In genomic region chr5:6378128-6379023, GRCh38 we compare ENCODE assay signal across 1 cellular context.
A peak's percentile ranks its signal among the peaks of the same experiment; 100 is the strongest.
TF ChIP-seq lines count a peak whose summit lies in the region.

A gene with protein sequence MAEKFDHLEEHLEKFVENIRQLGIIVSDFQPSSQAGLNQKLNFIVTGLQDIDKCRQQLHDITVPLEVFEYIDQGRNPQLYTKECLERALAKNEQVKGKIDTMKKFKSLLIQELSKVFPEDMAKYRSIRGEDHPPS (minus strand): TSS chr5:6378547. CDS start chr5:6378483, 64 bp downstream.

TF ChIP-seq in K562, 482 proteins besides CTCF, POLR2A, EP300 and RAD21 (continued from another document and continues in another):
- TF ChIP-seq FOXP4 (CRISPR knock-in tag; IDR thresholded peaks at IDR 0.05; ENCODE audit: borderline replicate concordance) (0 out of 2 replicates have a peak, but pooled peaks have one; percentile 2), NFE2 (IDR thresholded peaks at IDR 0.05; ENCODE audit: low read depth) (no peak), TBP (optimal IDR thresholded peaks at IDR 0.05; ENCODE audit: low read depth, low read length) (peak; percentile 43), ZNF318 (IDR thresholded peaks at IDR 0.05; ENCODE audit: borderline replicate concordance in 1 of 2, low read depth in 1 of 2) (no peak), ZNF121 (CRISPR knock-in tag; conservative IDR thresholded peaks at IDR 0.05) (no peak), TEAD2 (tag; IDR thresholded peaks at IDR 0.05) (no peak), POLR2B (IDR thresholded peaks at IDR 0.05; ENCODE audit: low read depth, partially characterized antibody) (peak; percentile 90), ZNF561 (CRISPR knock-in tag; conservative IDR thresholded peaks at IDR 0.05) (no peak), MYBL2 (IDR thresholded peaks at IDR 0.05; ENCODE audit: low read depth) (no peak), MYBL2 (CRISPR knock-in tag; IDR thresholded peaks at IDR 0.05; ENCODE audit: borderline replicate concordance) (no peak), SETDB1 (IDR thresholded peaks at IDR 0.05; ENCODE audit: low read length) (no peak), POLR2AphosphoS2 (IDR thresholded peaks at IDR 0.05; ENCODE audit: low read length) (peak; percentile 46; the same call in 1 of the 2 replicates), ZNF644 (tag; IDR thresholded peaks at IDR 0.05; ENCODE audit: low read depth) (no peak), ZFP1 (CRISPR knock-in tag; IDR thresholded peaks at IDR 0.05) (no peak), TRIM25 (IDR thresholded peaks at IDR 0.05; ENCODE audit: borderline replicate concordance) (no peak), POLR3G (IDR thresholded peaks at IDR 0.05; ENCODE audit: extremely low read depth, insufficient read length, insufficient replicate concordance) (no peak), MTA2 (IDR thresholded peaks at IDR 0.05; ENCODE audit: low read depth) (no peak), BRCA1 (IDR thresholded peaks at IDR 0.05) (no peak), BRCA1 (CRISPR knock-in tag; IDR thresholded peaks at IDR 0.05) (no peak), NUFIP1 (IDR thresholded peaks at IDR 0.05; ENCODE audit: partially characterized antibody) (no peak), ZFP36 (IDR thresholded peaks at IDR 0.05; ENCODE audit: low read depth, low read length, partially characterized antibody) (no peak), PHTF2 (CRISPR knock-in tag; IDR thresholded peaks at IDR 0.05) (no peak), ILF3 (IDR thresholded peaks at IDR 0.05; ENCODE audit: borderline replicate concordance) (no peak), SOX6 (IDR thresholded peaks at IDR 0.05) (0 out of 2 replicates have a peak, but pooled peaks have one; percentile 27), HDAC8 (tag; IDR thresholded peaks at IDR 0.05) (no peak), BCL6 (CRISPR knock-in tag; IDR thresholded peaks at IDR 0.05) (no peak), SIN3A (IDR thresholded peaks at IDR 0.05; ENCODE audit: borderline replicate concordance in 2 of 2, control insufficient read depth in 1 of 2, low read depth in 2 of 2, low read length in 2 of 2) (peak; percentile 93 to 97; a peak in 3 of 4 replicates), POLR2H (tag; IDR thresholded peaks at IDR 0.05; ENCODE audit: low read depth) (peak; percentile 63; the same call in 1 of the 2 replicates), JUN (IDR thresholded peaks at IDR 0.05; ENCODE audit: borderline replicate concordance, low read depth, low read length) (peak; percentile 5; the same call in 1 of the 2 replicates), JUN (CRISPR knock-in tag; IDR thresholded peaks at IDR 0.05; ENCODE audit: borderline replicate concordance) (no peak), YY1 (IDR thresholded peaks at IDR 0.05; ENCODE audit: borderline replicate concordance in 1 of 3, control insufficient read depth in 1 of 3, extremely low read depth in 1 of 3, insufficient read depth in 3 of 3, insufficient read length in 1 of 3, insufficient replicate concordance in 2 of 3, low read depth in 1 of 3, low read length in 2 of 3) (peak in 1 of 3 experiments; percentile 69), HNRNPL (IDR thresholded peaks at IDR 0.05; ENCODE audit: low read depth, low read length) (no peak), FOXK2 (conservative IDR thresholded peaks at IDR 0.05 in 1 of 2, IDR thresholded peaks at IDR 0.05 in 1 of 2; ENCODE audit: low read depth in 2 of 2) (peak; percentile 70 to 71), MAZ (CRISPR knock-in tag; conservative IDR thresholded peaks at IDR 0.05 in 1 of 2, IDR thresholded peaks at IDR 0.05 in 1 of 2) (no peak; a peak in 2 of 4 replicates), FOXJ3 (CRISPR knock-in tag; IDR thresholded peaks at IDR 0.05) (no peak), RFX5 (IDR thresholded peaks at IDR 0.05; ENCODE audit: low read depth, low read length) (no peak), ZNF830 (CRISPR knock-in tag; IDR thresholded peaks at IDR 0.05) (no peak)
- TF ChIP-seq, protein P1, sequence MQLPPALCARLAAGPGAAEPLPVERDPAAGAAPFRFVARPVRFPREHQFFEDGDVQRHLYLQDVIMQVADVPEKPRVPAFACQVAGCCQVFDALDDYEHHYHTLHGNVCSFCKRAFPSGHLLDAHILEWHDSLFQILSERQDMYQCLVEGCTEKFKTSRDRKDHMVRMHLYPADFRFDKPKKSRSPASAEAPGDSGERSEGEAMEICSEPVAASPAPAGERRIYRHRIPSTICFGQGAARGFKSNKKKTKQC (CRISPR knock-in tag; IDR thresholded peaks at IDR 0.05), result no peak
- TF ChIP-seq, protein P2, sequence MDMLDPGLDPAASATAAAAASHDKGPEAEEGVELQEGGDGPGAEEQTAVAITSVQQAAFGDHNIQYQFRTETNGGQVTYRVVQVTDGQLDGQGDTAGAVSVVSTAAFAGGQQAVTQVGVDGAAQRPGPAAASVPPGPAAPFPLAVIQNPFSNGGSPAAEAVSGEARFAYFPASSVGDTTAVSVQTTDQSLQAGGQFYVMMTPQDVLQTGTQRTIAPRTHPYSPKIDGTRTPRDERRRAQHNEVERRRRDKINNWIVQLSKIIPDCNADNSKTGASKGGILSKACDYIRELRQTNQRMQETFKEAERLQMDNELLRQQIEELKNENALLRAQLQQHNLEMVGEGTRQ (CRISPR knock-in tag; IDR thresholded peaks at IDR 0.05), result no peak
- TF ChIP-seq, protein P3, sequence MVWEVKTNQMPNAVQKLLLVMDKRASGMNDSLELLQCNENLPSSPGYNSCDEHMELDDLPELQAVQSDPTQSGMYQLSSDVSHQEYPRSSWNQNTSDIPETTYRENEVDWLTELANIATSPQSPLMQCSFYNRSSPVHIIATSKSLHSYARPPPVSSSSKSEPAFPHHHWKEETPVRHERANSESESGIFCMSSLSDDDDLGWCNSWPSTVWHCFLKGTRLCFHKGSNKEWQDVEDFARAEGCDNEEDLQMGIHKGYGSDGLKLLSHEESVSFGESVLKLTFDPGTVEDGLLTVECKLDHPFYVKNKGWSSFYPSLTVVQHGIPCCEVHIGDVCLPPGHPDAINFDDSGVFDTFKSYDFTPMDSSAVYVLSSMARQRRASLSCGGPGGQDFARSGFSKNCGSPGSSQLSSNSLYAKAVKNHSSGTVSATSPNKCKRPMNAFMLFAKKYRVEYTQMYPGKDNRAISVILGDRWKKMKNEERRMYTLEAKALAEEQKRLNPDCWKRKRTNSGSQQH (CRISPR knock-in tag; IDR thresholded peaks at IDR 0.05), result no peak
- TF ChIP-seq, protein P4, sequence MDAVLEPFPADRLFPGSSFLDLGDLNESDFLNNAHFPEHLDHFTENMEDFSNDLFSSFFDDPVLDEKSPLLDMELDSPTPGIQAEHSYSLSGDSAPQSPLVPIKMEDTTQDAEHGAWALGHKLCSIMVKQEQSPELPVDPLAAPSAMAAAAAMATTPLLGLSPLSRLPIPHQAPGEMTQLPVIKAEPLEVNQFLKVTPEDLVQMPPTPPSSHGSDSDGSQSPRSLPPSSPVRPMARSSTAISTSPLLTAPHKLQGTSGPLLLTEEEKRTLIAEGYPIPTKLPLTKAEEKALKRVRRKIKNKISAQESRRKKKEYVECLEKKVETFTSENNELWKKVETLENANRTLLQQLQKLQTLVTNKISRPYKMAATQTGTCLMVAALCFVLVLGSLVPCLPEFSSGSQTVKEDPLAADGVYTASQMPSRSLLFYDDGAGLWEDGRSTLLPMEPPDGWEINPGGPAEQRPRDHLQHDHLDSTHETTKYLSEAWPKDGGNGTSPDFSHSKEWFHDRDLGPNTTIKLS (IDR thresholded peaks at IDR 0.05; ENCODE audit: borderline replicate concordance, low read depth), result peak; percentile 74; the same call in 1 of the 2 replicates
- TF ChIP-seq, protein P5, sequence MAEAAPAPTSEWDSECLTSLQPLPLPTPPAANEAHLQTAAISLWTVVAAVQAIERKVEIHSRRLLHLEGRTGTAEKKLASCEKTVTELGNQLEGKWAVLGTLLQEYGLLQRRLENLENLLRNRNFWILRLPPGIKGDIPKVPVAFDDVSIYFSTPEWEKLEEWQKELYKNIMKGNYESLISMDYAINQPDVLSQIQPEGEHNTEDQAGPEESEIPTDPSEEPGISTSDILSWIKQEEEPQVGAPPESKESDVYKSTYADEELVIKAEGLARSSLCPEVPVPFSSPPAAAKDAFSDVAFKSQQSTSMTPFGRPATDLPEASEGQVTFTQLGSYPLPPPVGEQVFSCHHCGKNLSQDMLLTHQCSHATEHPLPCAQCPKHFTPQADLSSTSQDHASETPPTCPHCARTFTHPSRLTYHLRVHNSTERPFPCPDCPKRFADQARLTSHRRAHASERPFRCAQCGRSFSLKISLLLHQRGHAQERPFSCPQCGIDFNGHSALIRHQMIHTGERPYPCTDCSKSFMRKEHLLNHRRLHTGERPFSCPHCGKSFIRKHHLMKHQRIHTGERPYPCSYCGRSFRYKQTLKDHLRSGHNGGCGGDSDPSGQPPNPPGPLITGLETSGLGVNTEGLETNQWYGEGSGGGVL (CRISPR knock-in tag; IDR thresholded peaks at IDR 0.05), result no peak
